ENCODE assay signal across 10 cellular contexts in the genomic region with DNA sequence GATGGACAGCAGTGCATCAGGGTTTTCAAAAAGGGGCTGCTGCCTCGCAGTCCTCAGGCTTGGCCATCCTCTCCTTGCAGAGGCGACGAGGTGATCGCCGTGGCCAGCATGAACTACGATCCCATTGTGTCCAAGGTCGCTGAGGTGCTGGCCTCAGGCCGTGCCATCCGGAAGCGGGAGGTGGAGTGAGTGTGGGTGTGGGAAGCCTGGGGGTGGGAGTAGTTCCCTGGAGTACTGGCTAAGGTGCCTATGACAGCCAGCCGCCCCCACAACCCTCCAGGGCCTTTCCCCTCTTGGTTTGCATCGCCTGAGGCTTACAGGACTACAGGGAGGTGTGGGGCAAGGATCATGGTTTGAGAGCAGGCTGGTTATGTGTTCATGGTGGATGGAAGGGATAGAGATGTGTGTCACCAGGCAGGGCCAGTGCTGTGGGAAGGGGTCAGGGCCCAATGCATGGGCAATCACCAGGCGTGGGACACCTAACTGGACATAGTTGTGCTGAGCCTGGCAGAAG. TPM values are rescaled to one million over a fixed set of nuclear protein-coding genes. Genes with fewer than 3 reads are reported as not detected.
DNase-seq lines count a peak whose midpoint lies in the region; ATAC-seq, FAIRE-seq and TF ChIP-seq lines count a peak whose summit lies in the region.
"Had no signal": no experiment of that assay in that cellular context is flagged by ENCODE, and none has a peak within 500 bp of the region (broad histone marks: within the 10 kb centered on the region; RNA-seq: fewer than 3 reads in every experiment).

No MANE protein-coding gene starts in this region.

- TF ChIP-seq POLR2A in endothelial cell of umbilical vein (IDR thresholded peaks at IDR 0.05; ENCODE audit: low read depth, low read length) = no peak

- H3K27me3 Mint-ChIP-seq in naive thymus-derived CD4-positive, alpha-beta T cell = no peaks in the 10 kb centered on the region
- no peaks in the 10 kb centered on the region for H3K27me3 Mint-ChIP-seq in activated CD4-positive, alpha-beta memory T cell treated with anti-CD3 and anti-CD28 coated beads, Interleukin-2, amount 10 ng/mL, durations not matched to agents 7 days and 5 days

- POLR2A ChIA-PET in endothelial cell of umbilical vein (lab: Charles Lee) = no interaction called here
- POLR2A ChIA-PET in naive thymus-derived CD4-positive, alpha-beta T cell (lab: Charles Lee) = interaction anchor here (5.2 kb wide), 1 partner anchor 22 kb away, joined by 59 read pairs; a partner anchor contains a TSS
- POLR2A ChIA-PET in activated CD4-positive, alpha-beta memory T cell treated with anti-CD3 and anti-CD28 coated beads, Interleukin-2, amount 10 ng/mL, durations not matched to agents 7 days and 5 days (lab: Charles Lee) = interaction anchor here (1.1 to 1.2 kb wide), 2 partner anchors 8 to 22 kb away, joined by 3 to 4 read pairs; a partner anchor contains a TSS

- no peaks in the 10 kb centered on the region for H3K9me1 ChIP-seq in endothelial cell of umbilical vein (replicated peaks; ENCODE audit: control insufficient read depth, extremely low read depth, insufficient read depth, low read length)

- CTCF ChIA-PET in endothelial cell of umbilical vein (lab: Charles Lee) = interaction anchor here (0.9 to 2.5 kb wide), 4 partner anchors 19 to 94 kb away, joined by 3 to 31 read pairs (median 4); no protein-coding TSS in a partner anchor
- CTCF ChIA-PET in naive thymus-derived CD4-positive, alpha-beta T cell (lab: Charles Lee) = no interaction called here
- CTCF ChIA-PET in activated CD4-positive, alpha-beta memory T cell treated with anti-CD3 and anti-CD28 coated beads, Interleukin-2, amount 10 ng/mL, durations not matched to agents 7 days and 5 days (lab: Charles Lee) = no interaction called here

- no peak for ATAC-seq in naive thymus-derived CD4-positive, alpha-beta T cell
- ATAC-seq in GM21447 (IDR thresholded peaks at IDR 0.05; ENCODE audit: unreplicated experiment) = no peak

- H3K4me3 Mint-ChIP-seq in naive thymus-derived CD4-positive, alpha-beta T cell = peak overlapping the region in 9 of 10 donors; percentile 14 to 97 (median 63)
- H3K4me3 Mint-ChIP-seq in activated CD4-positive, alpha-beta memory T cell treated with anti-CD3 and anti-CD28 coated beads, Interleukin-2, amount 10 ng/mL, durations not matched to agents 7 days and 5 days = no peak overlapping the region

- H3K79me2 ChIP-seq in endothelial cell of umbilical vein (ENCODE audit: control insufficient read depth, insufficient read depth, low read length) = peaks cover 17% of the 10 kb centered on the region

- no peak for TF ChIP-seq CTCF in left ventricle myocardium inferior (IDR thresholded peaks at IDR 0.05; ENCODE audit: borderline replicate concordance)
- TF ChIP-seq CTCF in endothelial cell of umbilical vein (IDR thresholded peaks at IDR 0.05; ENCODE audit: extremely low read depth in 1 of 2, insufficient read depth in 1 of 2, low read depth in 1 of 2, low read length in 2 of 2) = no peak

- H3K4me1 ChIP-seq in left ventricle myocardium inferior (peaks cover 36% of the 10 kb centered on the region), endothelial cell of umbilical vein (ENCODE audit: control insufficient read depth, extremely low read depth, insufficient read depth, low read length) (peaks cover 17% of the 10 kb centered on the region)
- H3K4me1 ChIP-seq in naive thymus-derived CD4-positive, alpha-beta T cell (ENCODE audit: control insufficient read depth in 2 of 2, insufficient read depth in 2 of 2, low read length in 2 of 2) = peaks cover 15 to 32% of the 10 kb centered on the region in 2 donors

- H3K4me2 ChIP-seq in endothelial cell of umbilical vein (ENCODE audit: insufficient read depth, low read length) = peak overlapping the region; percentile 55

- no peaks in the 10 kb centered on the region for H4K20me1 ChIP-seq in endothelial cell of umbilical vein (replicated peaks; ENCODE audit: control insufficient read depth, extremely low read depth, insufficient read depth, low read length)

- H2AFZ ChIP-seq in endothelial cell of umbilical vein (ENCODE audit: low read depth, low read length) = peak overlapping the region; percentile 93

- H3K9ac ChIP-seq in endothelial cell of umbilical vein (replicated peaks; ENCODE audit: extremely low read depth, insufficient read depth, low read length) = no peak overlapping the region

- dilution Hi-C loops in endothelial cell of umbilical vein (cut with MboI; ENCODE audit: extremely low pct_ligation_motif_present, low sequenced_read_pairs) = no loop called here

- BruUV-seq in endothelial cell of umbilical vein (replicated peaks; lab: Mats Ljungman, UMichigan) = no TSS peak

- peaks cover 0 to 5% (median 0%) of the 10 kb centered on the region in 5 donors for H3K36me3 Mint-ChIP-seq in naive thymus-derived CD4-positive, alpha-beta T cell
- peaks cover 12% of the 10 kb centered on the region for H3K36me3 Mint-ChIP-seq in activated CD4-positive, alpha-beta memory T cell treated with anti-CD3 and anti-CD28 coated beads, Interleukin-2, amount 10 ng/mL, durations not matched to agents 7 days and 5 days (ENCODE audit: low read depth)

- H3K36me3 ChIP-seq in left ventricle myocardium inferior (peaks cover 6% of the 10 kb centered on the region), endothelial cell of umbilical vein (ENCODE audit: control insufficient read depth in 2 of 2, extremely low read depth in 1 of 2, insufficient read depth in 2 of 2, low read length in 2 of 2) (no peaks in the 10 kb centered on the region)
- H3K36me3 ChIP-seq in naive thymus-derived CD4-positive, alpha-beta T cell (ENCODE audit: control insufficient read depth in 2 of 3, insufficient read depth in 3 of 3, low read length in 3 of 3) = peaks cover 0 to 5% (median 0%) of the 10 kb centered on the region in 3 experiments

- H3K4me1 Mint-ChIP-seq in naive thymus-derived CD4-positive, alpha-beta T cell = peaks cover 29 to 47% (median 38%) of the 10 kb centered on the region in 7 donors
- H3K4me1 Mint-ChIP-seq in activated CD4-positive, alpha-beta memory T cell treated with anti-CD3 and anti-CD28 coated beads, Interleukin-2, amount 10 ng/mL, durations not matched to agents 7 days and 5 days = peaks cover 39% of the 10 kb centered on the region

- peak overlapping the region in 7 of 9 donors; percentile 35 to 93 (median 89) for H3K27ac Mint-ChIP-seq in naive thymus-derived CD4-positive, alpha-beta T cell
- no peak overlapping the region for H3K27ac Mint-ChIP-seq in activated CD4-positive, alpha-beta memory T cell treated with anti-CD3 and anti-CD28 coated beads, Interleukin-2, amount 10 ng/mL, durations not matched to agents 7 days and 5 days

- peaks cover 0 to 8% (median 0%) of the 10 kb centered on the region in 11 donors for H3K9me3 Mint-ChIP-seq in naive thymus-derived CD4-positive, alpha-beta T cell
- peaks cover 8% of the 10 kb centered on the region for H3K9me3 Mint-ChIP-seq in activated CD4-positive, alpha-beta memory T cell treated with anti-CD3 and anti-CD28 coated beads, Interleukin-2, amount 10 ng/mL, durations not matched to agents 7 days and 5 days

- H3K4me3 ChIP-seq in left ventricle myocardium inferior = peak overlapping the region; percentile 52
- H3K4me3 ChIP-seq in endothelial cell of umbilical vein (replicated peaks in 1 of 3; ENCODE audit: insufficient read depth in 1 of 3, low read depth in 1 of 3, low read length in 3 of 3) = no peak overlapping the region
- H3K4me3 ChIP-seq in naive thymus-derived CD4-positive, alpha-beta T cell (ENCODE audit: low read length) = no peak overlapping the region

- DNase-seq in left ventricle myocardium inferior (no peak), cardiac septum (ENCODE audit: low spot score) (no peak), endothelial cell of umbilical vein (ENCODE audit: low read depth, low spot score) (no peak), NCI-H2029 treated with DMSO at 0.1 percent for 48 hours (lab: John Stamatoyannopoulos, UW) (no peak)
- no peak for DNase-seq in naive thymus-derived CD4-positive, alpha-beta T cell
- no peak for DNase-seq in activated CD4-positive, alpha-beta memory T cell treated with anti-CD3 and anti-CD28 coated beads, Interleukin-2, amount 10 ng/mL, durations not matched to agents 7 days and 5 days
- DNase-seq in stimulated activated CD4-positive, alpha-beta T cell treated with anti-CD3 and anti-CD28 coated beads, Interleukin-15, amount 100 ng/mL, for 24 hours = no peak
- DNase-seq: NCI-H748 treated with DMSO at 0.1 percent for 48 hours had no signal

- H3K27me3 ChIP-seq in left ventricle myocardium inferior (ENCODE audit: low read depth) (peaks cover 6% of the 10 kb centered on the region), endothelial cell of umbilical vein (ENCODE audit: control insufficient read depth in 2 of 2, insufficient read depth in 2 of 2, low read length in 2 of 2) (no peaks in the 10 kb centered on the region)
- no peaks in the 10 kb centered on the region for H3K27me3 ChIP-seq in naive thymus-derived CD4-positive, alpha-beta T cell (ENCODE audit: control insufficient read depth in 2 of 2, insufficient read depth in 2 of 2, low read length in 2 of 2)

- H3K27ac ChIP-seq in left ventricle myocardium inferior (replicated peaks) = no peak overlapping the region
- H3K27ac ChIP-seq in endothelial cell of umbilical vein (ENCODE audit: insufficient read depth, low read depth, low read length) = no peak overlapping the region
- H3K27ac ChIP-seq in naive thymus-derived CD4-positive, alpha-beta T cell (ENCODE audit: low read depth, low read length) = peak overlapping the region; percentile 3

- intact Hi-C loops in left ventricle myocardium inferior (cut with micrococcal nuclease) = no loop called here
- intact Hi-C loops in cardiac septum (cut with DNase I) = loop anchor here (5.0 kb wide), 1 partner anchor 123 kb away; a partner anchor contains a TSS
- intact Hi-C loops in endothelial cell of umbilical vein (cut with micrococcal nuclease) = no loop called here
- intact Hi-C loops in naive thymus-derived CD4-positive, alpha-beta T cell (cut with micrococcal nuclease) = loop anchor here in 1 of 2 donors (10.0 kb wide), 1 partner anchor 865 kb away; no protein-coding TSS in a partner anchor

- peaks cover 7% of the 10 kb centered on the region for H3K9me3 ChIP-seq in left ventricle myocardium inferior (replicated peaks)
- H3K9me3 ChIP-seq in endothelial cell of umbilical vein (replicated peaks; ENCODE audit: control insufficient read depth, insufficient read depth, low read length) = peaks cover 5% of the 10 kb centered on the region
- peaks cover 0 to 8% (median 0%) of the 10 kb centered on the region in 3 experiments for H3K9me3 ChIP-seq in naive thymus-derived CD4-positive, alpha-beta T cell (ENCODE audit: control insufficient read depth in 2 of 3, low read length in 3 of 3)

- no peak for FAIRE-seq in endothelial cell of umbilical vein (lab: Jason Lieb, UNC)
- FAIRE-seq: HTR-8/SVneo had no signal

RNA-seq across cellular contexts. Expression of a gene that starts 2.1 kb away (rescaled TPM):
- total RNA-seq in left ventricle myocardium inferior (18.1 TPM), cardiac septum (33.0 TPM), endothelial cell of umbilical vein (60.1 and 86.8 TPM in 2 replicates)
- polyA plus RNA-seq in endothelial cell of umbilical vein = 56.6 and 60.7 TPM in 2 replicates
- polyA plus RNA-seq in endothelial cell of umbilical vein (2011; cell fraction: cytosol; rRNA removed) = 32.0 and 33.6 TPM in 2 replicates
- 361 and 407 TPM in 2 replicates for polyA plus RNA-seq in endothelial cell of umbilical vein (2011; cell fraction: nucleus; rRNA removed)
- polyA plus RNA-seq in endothelial cell of umbilical vein (2012) = 42.2 and 53.4 TPM in 2 replicates
- 84.9 and 108 TPM in 2 replicates for polyA minus RNA-seq in endothelial cell of umbilical vein
- polyA minus RNA-seq in endothelial cell of umbilical vein (2011; cell fraction: cytosol; rRNA and poly(A)+ RNA removed) = 10.4 TPM
- 64.3 and 102 TPM in 2 replicates for polyA minus RNA-seq in endothelial cell of umbilical vein (2011; cell fraction: nucleus; rRNA and poly(A)+ RNA removed)
- total RNA-seq in naive thymus-derived CD4-positive, alpha-beta T cell = 100 to 1,000 TPM in 2 of 5 experiments, 10 to 100 TPM in 3; 61.8 to 104 (median 74.2) TPM
- polyA plus RNA-seq in naive thymus-derived CD4-positive, alpha-beta T cell = 10 to 100 TPM; 11.4 to 15.6 TPM
- total RNA-seq in activated CD4-positive, alpha-beta memory T cell treated with anti-CD3 and anti-CD28 coated beads, Interleukin-2, amount 10 ng/mL, durations not matched to agents 7 days and 5 days = 10 to 100 TPM; 53.3 to 60.3 TPM

RNA-seq across cellular contexts. Expression of a gene that starts 12.9 kb away (rescaled TPM):
- total RNA-seq in left ventricle myocardium inferior = 0.47 TPM
- 0.54 TPM for total RNA-seq in cardiac septum
- not detected in 2 replicates for total RNA-seq in endothelial cell of umbilical vein
- 0.11 and 0.15 TPM in 2 replicates for polyA plus RNA-seq in endothelial cell of umbilical vein
- 0.08 TPM in 2 replicates for polyA plus RNA-seq in endothelial cell of umbilical vein (2011; cell fraction: cytosol; rRNA removed)
- 0.49 and 0.70 TPM in 2 replicates for polyA plus RNA-seq in endothelial cell of umbilical vein (2011; cell fraction: nucleus; rRNA removed)
- 0.32 and 0.42 TPM in 2 replicates for polyA plus RNA-seq in endothelial cell of umbilical vein (2012)
- not detected in 2 replicates for polyA minus RNA-seq in endothelial cell of umbilical vein
- not detected for polyA minus RNA-seq in endothelial cell of umbilical vein (2011; cell fraction: cytosol; rRNA and poly(A)+ RNA removed)
- not detected in 2 replicates for polyA minus RNA-seq in endothelial cell of umbilical vein (2011; cell fraction: nucleus; rRNA and poly(A)+ RNA removed)
- total RNA-seq in naive thymus-derived CD4-positive, alpha-beta T cell = 1 to 10 TPM in 3 of 5 experiments, under 1 TPM in 2; 0.24 to 9.0 (median 1.2) TPM
- polyA plus RNA-seq in naive thymus-derived CD4-positive, alpha-beta T cell = under 1 TPM; 0.17 to 0.32 TPM
- total RNA-seq in activated CD4-positive, alpha-beta memory T cell treated with anti-CD3 and anti-CD28 coated beads, Interleukin-2, amount 10 ng/mL, durations not matched to agents 7 days and 5 days = under 1 TPM; 0.23 to 0.58 TPM

RNA-seq across cellular contexts. Expression of a gene that starts 21.9 kb away (rescaled TPM):
- total RNA-seq in left ventricle myocardium inferior (17.8 TPM), cardiac septum (18.2 TPM), endothelial cell of umbilical vein (13.5 and 14.9 TPM in 2 replicates)
- 24.4 and 33.0 TPM in 2 replicates for polyA plus RNA-seq in endothelial cell of umbilical vein
- 12.7 and 18.7 TPM in 2 replicates for polyA plus RNA-seq in endothelial cell of umbilical vein (2011; cell fraction: cytosol; rRNA removed)
- 25.1 and 27.2 TPM in 2 replicates for polyA plus RNA-seq in endothelial cell of umbilical vein (2011; cell fraction: nucleus; rRNA removed)
- 8.0 and 11.0 TPM in 2 replicates for polyA plus RNA-seq in endothelial cell of umbilical vein (2012)
- 12.4 and 13.0 TPM in 2 replicates for polyA minus RNA-seq in endothelial cell of umbilical vein
- 18.0 TPM for polyA minus RNA-seq in endothelial cell of umbilical vein (2011; cell fraction: cytosol; rRNA and poly(A)+ RNA removed)
- polyA minus RNA-seq in endothelial cell of umbilical vein (2011; cell fraction: nucleus; rRNA and poly(A)+ RNA removed) = 14.9 and 21.5 TPM in 2 replicates
- 10 to 100 TPM; 25.8 to 73.3 (median 64.7) TPM for total RNA-seq in naive thymus-derived CD4-positive, alpha-beta T cell
- polyA plus RNA-seq in naive thymus-derived CD4-positive, alpha-beta T cell = 10 to 100 TPM; 53.8 to 69.3 TPM
- total RNA-seq in activated CD4-positive, alpha-beta memory T cell treated with anti-CD3 and anti-CD28 coated beads, Interleukin-2, amount 10 ng/mL, durations not matched to agents 7 days and 5 days = 10 to 100 TPM; 24.7 to 25.4 TPM

RNA-seq across cellular contexts. Expression of a gene that starts 35.0 kb away (rescaled TPM):
- 3.5 TPM for total RNA-seq in left ventricle myocardium inferior
- 5.4 TPM for total RNA-seq in cardiac septum
- not detected in 2 replicates for total RNA-seq in endothelial cell of umbilical vein
- 0.06 TPM in 1 of 2 replicates, not detected in the other for polyA plus RNA-seq in endothelial cell of umbilical vein
- polyA plus RNA-seq in endothelial cell of umbilical vein (2011; cell fraction: cytosol; rRNA removed) = 0.04 TPM in 1 of 2 replicates, not detected in the other
- 0.20 and 0.21 TPM in 2 replicates for polyA plus RNA-seq in endothelial cell of umbilical vein (2011; cell fraction: nucleus; rRNA removed)
- 0.07 TPM in 1 of 2 replicates, not detected in the other for polyA plus RNA-seq in endothelial cell of umbilical vein (2012)
- polyA minus RNA-seq in endothelial cell of umbilical vein = 0.19 and 0.28 TPM in 2 replicates
- 1.0 TPM for polyA minus RNA-seq in endothelial cell of umbilical vein (2011; cell fraction: cytosol; rRNA and poly(A)+ RNA removed)
- not detected in 2 replicates for polyA minus RNA-seq in endothelial cell of umbilical vein (2011; cell fraction: nucleus; rRNA and poly(A)+ RNA removed)
- total RNA-seq in naive thymus-derived CD4-positive, alpha-beta T cell = 1 to 10 TPM in 2 of 5 experiments, under 1 TPM in 3; 0.46 to 1.7 (median 0.66) TPM
- under 1 TPM in 1 of 2 donors, not detected in 1; 0.15 TPM for polyA plus RNA-seq in naive thymus-derived CD4-positive, alpha-beta T cell
- under 1 TPM; 0.08 to 0.23 TPM for total RNA-seq in activated CD4-positive, alpha-beta memory T cell treated with anti-CD3 and anti-CD28 coated beads, Interleukin-2, amount 10 ng/mL, durations not matched to agents 7 days and 5 days

RNA-seq across cellular contexts. Expression of a gene that starts 52.4 kb away (rescaled TPM):
- total RNA-seq in left ventricle myocardium inferior = 0.25 TPM
- total RNA-seq in cardiac septum = not detected
- not detected in 2 replicates for total RNA-seq in endothelial cell of umbilical vein
- polyA plus RNA-seq in endothelial cell of umbilical vein = not detected in 2 replicates
- not detected in 2 replicates for polyA plus RNA-seq in endothelial cell of umbilical vein (2011; cell fraction: cytosol; rRNA removed)
- polyA plus RNA-seq in endothelial cell of umbilical vein (2011; cell fraction: nucleus; rRNA removed) = not detected in 2 replicates
- polyA plus RNA-seq in endothelial cell of umbilical vein (2012) = not detected in 2 replicates
- polyA minus RNA-seq in endothelial cell of umbilical vein = not detected in 2 replicates
- polyA minus RNA-seq in endothelial cell of umbilical vein (2011; cell fraction: cytosol; rRNA and poly(A)+ RNA removed) = not detected
- not detected in 2 replicates for polyA minus RNA-seq in endothelial cell of umbilical vein (2011; cell fraction: nucleus; rRNA and poly(A)+ RNA removed)
- total RNA-seq in naive thymus-derived CD4-positive, alpha-beta T cell = under 1 TPM in 2 of 5 experiments, not detected in 3; 0.13 TPM
- polyA plus RNA-seq in naive thymus-derived CD4-positive, alpha-beta T cell = under 1 TPM in 1 of 2 donors, not detected in 1; 0.08 TPM
- total RNA-seq in activated CD4-positive, alpha-beta memory T cell treated with anti-CD3 and anti-CD28 coated beads, Interleukin-2, amount 10 ng/mL, durations not matched to agents 7 days and 5 days = not detected
